Comparison of ENCODE assay signal across 8 cellular contexts in genomic region chr7:55887786-55888185, GRCh38. TPM values are rescaled to one million over a fixed set of nuclear protein-coding genes. Genes with fewer than 3 reads are reported as not detected.
DNase-seq lines count a peak whose midpoint lies in the region; TF ChIP-seq lines count a peak whose summit lies in the region.

No MANE protein-coding gene starts in this region.

- H3K4me3 Mint-ChIP-seq in endodermal cell: peak overlapping the region; percentile 88

- no peaks in the 10 kb centered on the region for H3K9me3 ChIP-seq in endodermal cell (ENCODE audit: control insufficient read depth, low read length)
- peaks cover 1% of the 10 kb centered on the region for H3K9me3 ChIP-seq in neuron (ENCODE audit: low read length)

- peak overlapping the region; percentile 74 for H3K27ac Mint-ChIP-seq in endodermal cell

- H3K9ac ChIP-seq in endodermal cell (ENCODE audit: extremely low read depth, low read length, poor library complexity, severe bottlenecking): peak overlapping the region; percentile 50

- H3K4me1 ChIP-seq in endodermal cell (ENCODE audit: control insufficient read depth, insufficient read depth, low read length) (no peaks in the 10 kb centered on the region), neuron (ENCODE audit: insufficient read depth, low read length) (peaks cover 3% of the 10 kb centered on the region)

- TF ChIP-seq CTCF in 22Rv1 (IDR thresholded peaks at IDR 0.05): no peak
- TF ChIP-seq CTCF in GM13976 (IDR thresholded peaks at IDR 0.05; ENCODE audit: borderline replicate concordance, control extremely low read depth, extremely low read depth, insufficient read depth, missing control alignments): no peak
- TF ChIP-seq CTCF in endodermal cell (conservative IDR thresholded peaks at IDR 0.05): no peak

- 0% methylated on average over 22 of the region's 45 CpGs; no CpG with 5 or more reads in 1 of the 2 experiments for WGBS in endodermal cell (ENCODE audit: insufficient coverage in 1 of 2, insufficient read length in 1 of 2), 2 experiments

- no peaks in the 10 kb centered on the region for H3K27me3 ChIP-seq in endodermal cell (ENCODE audit: control insufficient read depth, insufficient read depth, low read length, poor library complexity, severe bottlenecking)
- no peaks in the 10 kb centered on the region for H3K27me3 ChIP-seq in neuron (ENCODE audit: insufficient read depth, low read length)

- no peaks in the 10 kb centered on the region for H3K4me1 Mint-ChIP-seq in endodermal cell

- DNase-seq in GM13976 (ENCODE audit: low spot score): peak; percentile 45
- DNase-seq in RPMI7951 (ENCODE audit: low read depth): peak; percentile 17
- DNase-seq in endodermal cell: no peak
- no peak for DNase-seq in posterior vena cava (ENCODE audit: low spot score)
- no peak for DNase-seq in stimulated activated CD4-positive, alpha-beta T cell treated with anti-CD3 and anti-CD28 coated beads, Interleukin-4, amount 100 ng/mL, for 24 hours
- DNase-seq in Kasumi-1 (lab: John Stamatoyannopoulos, UW): no peak

- peaks cover 5% of the 10 kb centered on the region for H3K27me3 Mint-ChIP-seq in endodermal cell (ENCODE audit: insufficient read depth)

- no peaks in the 10 kb centered on the region for H3K9me3 Mint-ChIP-seq in endodermal cell

- no peak overlapping the region for H2AFZ ChIP-seq in neuron (ENCODE audit: low read depth, low read length)

- H3K27ac ChIP-seq in 22Rv1 (peak overlapping the region; percentile 98), endodermal cell (ENCODE audit: low read depth, low read length) (peak overlapping the region; percentile 85)

- in situ Hi-C loops in GM13976 (cut with MboI; ENCODE audit: low sequenced_read_pairs, unreplicated experiment): no loop called here

- H3K36me3 ChIP-seq in endodermal cell (ENCODE audit: control insufficient read depth, insufficient read depth, low read length): no peaks in the 10 kb centered on the region
- no peaks in the 10 kb centered on the region for H3K36me3 ChIP-seq in neuron (ENCODE audit: insufficient read depth, low read length)

- H3K4me3 ChIP-seq in endodermal cell (ENCODE audit: low read length): peak overlapping the region; percentile 78
- H3K4me3 ChIP-seq in neuron (ENCODE audit: low read length): peak overlapping the region; percentile 97

- intact Hi-C loops in posterior vena cava (cut with DNase I): loop anchor here in 1 of 2 donors (10.0 kb wide), 1 partner anchor 67 kb away; the partner anchor contains the start of gene MRPS17

- H3K36me3 Mint-ChIP-seq in endodermal cell (ENCODE audit: low read depth): peaks cover 4% of the 10 kb centered on the region

RNA-seq across cellular contexts. Expression of gene ZNF713, which starts 0.5 kb away (rescaled TPM):
- 2.0 and 2.4 TPM in 2 replicates for total RNA-seq in RPMI7951 (2014; rRNA removed; shearing (Covaris generic))
- total RNA-seq in endodermal cell: 1 to 10 TPM; 7.1 to 8.0 TPM
- polyA plus RNA-seq in endodermal cell (2013, experiment 1 of 2): 8.4 TPM
- polyA plus RNA-seq in endodermal cell (2013, experiment 2 of 2): 6.7 TPM
- total RNA-seq in posterior vena cava: 1 to 10 TPM; 1.5 to 2.0 TPM

RNA-seq across cellular contexts. Expression of gene SEPTIN14, which starts 25.2 kb away (rescaled TPM):
- total RNA-seq in RPMI7951 (2014; rRNA removed; shearing (Covaris generic)): not detected in 2 replicates
- total RNA-seq in endodermal cell (not detected), posterior vena cava (not detected)
- not detected for polyA plus RNA-seq in endodermal cell (2013, experiment 1 of 2)
- polyA plus RNA-seq in endodermal cell (2013, experiment 2 of 2): not detected

Comparison
In these comparisons a context has a peak if more than half of its experiments do, and no peak if none do; other contexts are left out.
1. DNase-seq: peak in GM13976 (single experiment) and RPMI7951 (single experiment); none in endodermal cell (single experiment), posterior vena cava (single experiment), stimulated activated CD4-positive, alpha-beta T cell treated with anti-CD3 and anti-CD28 coated beads, Interleukin-4, amount 100 ng/mL, for 24 hours (single experiment) and Kasumi-1 (0 of 2).